ENCODE assay signal across 26 cellular contexts in genomic region chr6:130001229-130001554, GRCh38.
"Had no signal": no experiment of that assay in that cellular context is flagged by ENCODE, and none has a peak within 500 bp of the region (broad histone marks: within the 10 kb centered on the region; RNA-seq: fewer than 3 reads in every experiment).

No MANE protein-coding gene starts in this region.

- H3K27ac Mint-ChIP-seq: activated CD4-positive, alpha-beta T cell treated with anti-CD3 and anti-CD28 coated beads for 36 hours; activated CD8-positive, alpha-beta memory T cell treated with anti-CD3 and anti-CD28 coated beads, Interleukin-2, amount 10 ng/mL, durations not matched to agents 7 days and 5 days; activated CD8-positive, alpha-beta T cell treated with anti-CD3 and anti-CD28 coated beads, Interleukin-2, amount 10 ng/mL, durations not matched to agents 7 days and 5 days; activated naive CD4-positive, alpha-beta T cell treated with anti-CD3 and anti-CD28 coated beads, Interleukin-2, amount 50 U/mL, for 24 hours; activated naive CD8-positive, alpha-beta T cell treated with anti-CD3 and anti-CD28 coated beads, Interleukin-2, amount 50 U/mL, for 24 hours; activated T-helper 2 cell treated with anti-CD3 and anti-CD28 coated beads, Interferon-gamma antibody, Interleukin-2, Interleukin-4, amounts not matched to agents 10 μg/mL and 5 μg/mL and 100 μg/mL, durations not matched to agents 14 hours and 24 hours and 36 hours; effector memory CD8-positive, alpha-beta T cell; natural killer cell; neural progenitor cell; T-cell had no signal

- ATAC-seq: activated CD4-positive, alpha-beta T cell treated with anti-CD3 and anti-CD28 coated beads for 36 hours; activated CD8-positive, alpha-beta memory T cell treated with anti-CD3 and anti-CD28 coated beads, Interleukin-2, amount 10 ng/mL, durations not matched to agents 7 days and 5 days; activated CD8-positive, alpha-beta T cell treated with anti-CD3 and anti-CD28 coated beads, Interleukin-2, amount 10 ng/mL, durations not matched to agents 7 days and 5 days; activated naive CD8-positive, alpha-beta T cell treated with anti-CD3 and anti-CD28 coated beads, Interleukin-2, amount 50 U/mL, for 24 hours; effector memory CD8-positive, alpha-beta T cell; left lung; natural killer cell; stimulated activated naive CD8-positive, alpha-beta T cell treated with anti-CD3 and anti-CD28 coated beads, Interleukin-15, Interleukin-2, amounts not matched to agents 100 U/mL and 50 U/mL, for 24 hours; T-cell had no signal

- H3K36me3 ChIP-seq: breast epithelium, colonic mucosa, left lung, neural progenitor cell, right atrium auricular region, thoracic aorta had no signal

- H3K9ac ChIP-seq: neural progenitor cell had no signal

- FAIRE-seq: islet of Langerhans, urothelium cell line had no signal

- H3K4me2 ChIP-seq: neural progenitor cell had no signal

- H3K27me3 ChIP-seq: breast epithelium, colonic mucosa, left lung, neural progenitor cell, right atrium auricular region had no signal

- H2AFZ ChIP-seq: neural progenitor cell had no signal

- DNase-seq: activated CD4-positive, alpha-beta T cell treated with anti-CD3 and anti-CD28 coated beads for 36 hours; activated CD4-positive, CD25-positive, alpha-beta regulatory T cell; activated CD8-positive, alpha-beta memory T cell treated with anti-CD3 and anti-CD28 coated beads, Interleukin-2, amount 10 ng/mL, durations not matched to agents 7 days and 5 days; activated CD8-positive, alpha-beta T cell treated with anti-CD3 and anti-CD28 coated beads, Interleukin-2, amount 10 ng/mL, durations not matched to agents 7 days and 5 days; activated naive CD8-positive, alpha-beta T cell treated with anti-CD3 and anti-CD28 coated beads, Interleukin-2, amount 50 U/mL, for 24 hours; activated T-cell treated with anti-CD3 and anti-CD28 coated beads, Interleukin-2, amount 50 U/mL, for 48 hours; colonic mucosa; dorsolateral prefrontal cortex; effector memory CD8-positive, alpha-beta T cell; head of caudate nucleus; left lung; mesendoderm; natural killer cell; occipital lobe; stimulated activated CD4-positive, alpha-beta T cell treated with anti-CD3 and anti-CD28 coated beads, Interleukin-2, amount 100 ng/mL, for 48 hours; stimulated activated naive CD8-positive, alpha-beta T cell treated with anti-CD3 and anti-CD28 coated beads, Interleukin-15, Interleukin-2, amounts not matched to agents 100 U/mL and 50 U/mL, for 24 hours; T-cell had no signal

- H3K9me3 Mint-ChIP-seq: activated naive CD4-positive, alpha-beta T cell treated with anti-CD3 and anti-CD28 coated beads, Interleukin-2, amount 50 U/mL, for 24 hours; activated naive CD8-positive, alpha-beta T cell treated with anti-CD3 and anti-CD28 coated beads, Interleukin-2, amount 50 U/mL, for 24 hours; activated T-helper 2 cell treated with anti-CD3 and anti-CD28 coated beads, Interferon-gamma antibody, Interleukin-2, Interleukin-4, amounts not matched to agents 10 μg/mL and 5 μg/mL and 100 μg/mL, durations not matched to agents 14 hours and 24 hours and 36 hours; effector memory CD8-positive, alpha-beta T cell; natural killer cell; T-cell had no signal

- H3K4me1 ChIP-seq: breast epithelium, colonic mucosa, left lung, neural progenitor cell, right atrium auricular region had no signal

- H3K4me3 Mint-ChIP-seq: activated CD4-positive, alpha-beta T cell treated with anti-CD3 and anti-CD28 coated beads for 36 hours; activated CD8-positive, alpha-beta memory T cell treated with anti-CD3 and anti-CD28 coated beads, Interleukin-2, amount 10 ng/mL, durations not matched to agents 7 days and 5 days; activated CD8-positive, alpha-beta T cell treated with anti-CD3 and anti-CD28 coated beads, Interleukin-2, amount 10 ng/mL, durations not matched to agents 7 days and 5 days; activated naive CD4-positive, alpha-beta T cell treated with anti-CD3 and anti-CD28 coated beads, Interleukin-2, amount 50 U/mL, for 24 hours; activated naive CD8-positive, alpha-beta T cell treated with anti-CD3 and anti-CD28 coated beads, Interleukin-2, amount 50 U/mL, for 24 hours; effector memory CD8-positive, alpha-beta T cell; natural killer cell; neural progenitor cell; T-cell had no signal

- H3K4me1 Mint-ChIP-seq: activated CD4-positive, alpha-beta T cell treated with anti-CD3 and anti-CD28 coated beads for 36 hours; activated CD8-positive, alpha-beta memory T cell treated with anti-CD3 and anti-CD28 coated beads, Interleukin-2, amount 10 ng/mL, durations not matched to agents 7 days and 5 days; activated naive CD4-positive, alpha-beta T cell treated with anti-CD3 and anti-CD28 coated beads, Interleukin-2, amount 50 U/mL, for 24 hours; activated naive CD8-positive, alpha-beta T cell treated with anti-CD3 and anti-CD28 coated beads, Interleukin-2, amount 50 U/mL, for 24 hours; natural killer cell; neural progenitor cell had no signal

- H3K9me3 ChIP-seq: breast epithelium, colonic mucosa, left lung, right atrium auricular region, thoracic aorta had no signal

- H3K4me3 ChIP-seq: breast epithelium, colonic mucosa, dorsolateral prefrontal cortex, left lung, lung, neural progenitor cell, right atrium auricular region, thoracic aorta had no signal

- H3K27ac ChIP-seq: breast epithelium, colonic mucosa, dorsolateral prefrontal cortex, left lung, neural progenitor cell, right atrium auricular region, thoracic aorta had no signal

- H3K36me3 Mint-ChIP-seq: activated CD8-positive, alpha-beta memory T cell treated with anti-CD3 and anti-CD28 coated beads, Interleukin-2, amount 10 ng/mL, durations not matched to agents 7 days and 5 days; natural killer cell; neural progenitor cell; T-cell had no signal
